In the genomic region with DNA sequence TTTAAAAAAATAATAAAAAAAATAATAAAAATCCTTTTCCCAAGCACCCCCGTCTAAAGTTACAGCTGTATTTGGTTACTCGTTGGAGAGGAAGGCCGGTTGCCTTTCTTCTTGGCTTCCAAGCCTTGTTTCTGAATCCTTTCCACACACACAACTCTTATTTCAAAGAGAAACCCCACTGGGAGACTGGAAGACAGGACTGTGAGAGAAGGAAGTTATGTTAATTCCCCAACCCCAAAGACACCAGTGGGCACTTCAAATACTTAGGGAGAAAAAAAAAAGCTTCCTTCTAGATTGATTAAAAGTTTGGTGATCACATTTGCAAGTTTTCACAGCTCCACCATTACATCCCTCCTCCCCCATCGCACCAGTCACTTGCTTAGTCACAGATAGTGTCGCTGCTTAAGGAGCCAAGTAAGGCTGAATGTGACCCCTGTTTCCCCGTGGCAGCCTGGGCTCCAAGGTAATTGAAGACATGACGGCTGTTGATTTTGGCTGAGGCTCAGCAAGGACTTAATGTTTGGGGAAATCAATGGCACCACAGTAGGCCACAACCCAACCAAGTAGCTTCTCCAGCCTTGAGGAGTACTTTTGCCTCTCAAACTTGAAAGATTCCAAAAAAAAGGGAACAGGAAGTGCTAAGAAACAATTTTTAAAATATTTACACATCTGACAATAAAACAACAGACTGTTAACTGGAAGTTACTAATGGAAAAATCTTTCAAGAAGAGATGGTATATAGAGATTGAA, we compare ENCODE assay signal across 1 cellular context.
TF ChIP-seq lines count a peak whose summit lies in the region.

No MANE protein-coding gene starts in this region.

TF ChIP-seq in K562, 482 proteins besides CTCF, POLR2A, EP300 and RAD21 (continued from another document):
- TF ChIP-seq REST (CRISPR knock-in tag; IDR thresholded peaks at IDR 0.05; ENCODE audit: low read depth), result no peak
- TF ChIP-seq NRF1 (conservative IDR thresholded peaks at IDR 0.05 in 1 of 2, IDR thresholded peaks at IDR 0.05 in 1 of 2), result no peak
- no peak for TF ChIP-seq STAT5A (IDR thresholded peaks at IDR 0.05; ENCODE audit: borderline replicate concordance, low read length)
- TF ChIP-seq BRD9 (IDR thresholded peaks at IDR 0.05; ENCODE audit: low read depth, partially characterized antibody), result peak; percentile 33
- TF ChIP-seq CREM (IDR thresholded peaks at IDR 0.05; ENCODE audit: low read depth), result 0 out of 2 replicates have a peak, but pooled peaks have one; percentile 21
- 0 out of 2 replicates have a peak, but pooled peaks have one; percentile 56 for TF ChIP-seq ZBTB2 (IDR thresholded peaks at IDR 0.05)
- no peak for TF ChIP-seq ZFPM2 (CRISPR knock-in tag; IDR thresholded peaks at IDR 0.05)
- TF ChIP-seq SMARCC2 (IDR thresholded peaks at IDR 0.05; ENCODE audit: low read depth), result no peak
- TF ChIP-seq ZSCAN29 (IDR thresholded peaks at IDR 0.05), result no peak
- no peak for TF ChIP-seq ZNF408 (CRISPR knock-in tag; IDR thresholded peaks at IDR 0.05; ENCODE audit: low read depth)
- TF ChIP-seq NFATC3 (IDR thresholded peaks at IDR 0.05), result no peak
- no peak for TF ChIP-seq RFX7 (CRISPR knock-in tag; IDR thresholded peaks at IDR 0.05)
- TF ChIP-seq GTF2E2 (tag; IDR thresholded peaks at IDR 0.05), result no peak
- no peak for TF ChIP-seq RB1 (IDR thresholded peaks at IDR 0.05; ENCODE audit: low read depth)
- no peak for TF ChIP-seq ZNF449 (CRISPR knock-in tag; IDR thresholded peaks at IDR 0.05)
- no peak for TF ChIP-seq BCOR (IDR thresholded peaks at IDR 0.05)
- 0 out of 2 replicates have a peak, but pooled peaks have one; percentile 19 for TF ChIP-seq SPI1 (IDR thresholded peaks at IDR 0.05; ENCODE audit: borderline replicate concordance, low read depth, low read length)
- TF ChIP-seq KDM4B (IDR thresholded peaks at IDR 0.05; ENCODE audit: borderline replicate concordance in 2 of 2, low read depth in 1 of 2), result no peak
- no peak for TF ChIP-seq HDAC2 (IDR thresholded peaks at IDR 0.05)
- 0 out of 4 replicates have a peak, but pooled peaks of 1 of the 2 experiments have one; percentile 18 for TF ChIP-seq HDAC1 (IDR thresholded peaks at IDR 0.05)
- TF ChIP-seq, protein P1, sequence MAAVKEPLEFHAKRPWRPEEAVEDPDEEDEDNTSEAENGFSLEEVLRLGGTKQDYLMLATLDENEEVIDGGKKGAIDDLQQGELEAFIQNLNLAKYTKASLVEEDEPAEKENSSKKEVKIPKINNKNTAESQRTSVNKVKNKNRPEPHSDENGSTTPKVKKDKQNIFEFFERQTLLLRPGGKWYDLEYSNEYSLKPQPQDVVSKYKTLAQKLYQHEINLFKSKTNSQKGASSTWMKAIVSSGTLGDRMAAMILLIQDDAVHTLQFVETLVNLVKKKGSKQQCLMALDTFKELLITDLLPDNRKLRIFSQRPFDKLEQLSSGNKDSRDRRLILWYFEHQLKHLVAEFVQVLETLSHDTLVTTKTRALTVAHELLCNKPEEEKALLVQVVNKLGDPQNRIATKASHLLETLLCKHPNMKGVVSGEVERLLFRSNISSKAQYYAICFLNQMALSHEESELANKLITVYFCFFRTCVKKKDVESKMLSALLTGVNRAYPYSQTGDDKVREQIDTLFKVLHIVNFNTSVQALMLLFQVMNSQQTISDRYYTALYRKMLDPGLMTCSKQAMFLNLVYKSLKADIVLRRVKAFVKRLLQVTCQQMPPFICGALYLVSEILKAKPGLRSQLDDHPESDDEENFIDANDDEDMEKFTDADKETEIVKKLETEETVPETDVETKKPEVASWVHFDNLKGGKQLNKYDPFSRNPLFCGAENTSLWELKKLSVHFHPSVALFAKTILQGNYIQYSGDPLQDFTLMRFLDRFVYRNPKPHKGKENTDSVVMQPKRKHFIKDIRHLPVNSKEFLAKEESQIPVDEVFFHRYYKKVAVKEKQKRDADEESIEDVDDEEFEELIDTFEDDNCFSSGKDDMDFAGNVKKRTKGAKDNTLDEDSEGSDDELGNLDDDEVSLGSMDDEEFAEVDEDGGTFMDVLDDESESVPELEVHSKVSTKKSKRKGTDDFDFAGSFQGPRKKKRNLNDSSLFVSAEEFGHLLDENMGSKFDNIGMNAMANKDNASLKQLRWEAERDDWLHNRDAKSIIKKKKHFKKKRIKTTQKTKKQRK (IDR thresholded peaks at IDR 0.05; ENCODE audit: borderline replicate concordance, low read depth, low read length), result no peak
- TF ChIP-seq ZZZ3 (IDR thresholded peaks at IDR 0.05), result no peak
- peak; percentile 2 for TF ChIP-seq MEIS2 (IDR thresholded peaks at IDR 0.05; ENCODE audit: partially characterized antibody)
